8 cellular contexts compared by ENCODE assay signal in genomic region chr9:34612788-34613390, GRCh38. TPM values are rescaled to one million over a fixed set of nuclear protein-coding genes. Genes with fewer than 3 reads are reported as not detected.
DNase-seq lines count a peak whose midpoint lies in the region; ATAC-seq and TF ChIP-seq lines count a peak whose summit lies in the region.

No MANE protein-coding gene starts in this region.

- no peaks in the 10 kb centered on the region for H3F3A ChIP-seq in PC-9 (ENCODE audit: insufficient read depth, low read depth)

- H3K4me3 ChIP-seq in IMR-90 (ENCODE audit: insufficient read depth, low read depth, low read length) (peak overlapping the region; percentile 69), PC-9 (peak overlapping the region; percentile 86)
- H3K4me3 ChIP-seq in naive thymus-derived CD4-positive, alpha-beta T cell (ENCODE audit: low read length), result peak overlapping the region; percentile 89

- H2BK5ac ChIP-seq in IMR-90 (ENCODE audit: low read depth, low read length, poor library complexity, severe bottlenecking), result no peak overlapping the region

- peaks cover 0 to 5% of the 10 kb centered on the region in 2 donors for H3K36me3 Mint-ChIP-seq in activated T-cell treated with anti-CD3 and anti-CD28 coated beads, Interleukin-2, amount 50 U/mL, for 72 hours (ENCODE audit: insufficient read depth in 2 of 2)
- H3K36me3 Mint-ChIP-seq in naive thymus-derived CD4-positive, alpha-beta T cell, result peaks cover 7 to 26% (median 11%) of the 10 kb centered on the region in 5 donors

- peaks cover 21% of the 10 kb centered on the region for H3K36me3 ChIP-seq in IMR-90 (ENCODE audit: control insufficient read depth, insufficient read depth, low read length)
- H3K36me3 ChIP-seq in PC-9 (ENCODE audit: low read depth), result no peaks in the 10 kb centered on the region
- peaks cover 0 to 43% (median 0%) of the 10 kb centered on the region in 3 experiments for H3K36me3 ChIP-seq in naive thymus-derived CD4-positive, alpha-beta T cell (ENCODE audit: control insufficient read depth in 2 of 3, insufficient read depth in 3 of 3, low read length in 3 of 3)

- peak; percentile 84 for TF ChIP-seq CTCF in GM10248 (IDR thresholded peaks at IDR 0.05; ENCODE audit: control extremely low read depth, extremely low read depth, low read depth, missing control alignments)
- TF ChIP-seq CTCF in IMR-90 (conservative IDR thresholded peaks at IDR 0.05; ENCODE audit: low read depth, low read length), result peak; percentile 86
- TF ChIP-seq CTCF in PC-9 (conservative IDR thresholded peaks at IDR 0.05), result peak; percentile 70

- peak overlapping the region; percentile 34 for H3K27ac Mint-ChIP-seq in activated T-cell treated with anti-CD3 and anti-CD28 coated beads, Interleukin-2, amount 50 U/mL, for 72 hours
- H3K27ac Mint-ChIP-seq in naive thymus-derived CD4-positive, alpha-beta T cell, result peak overlapping the region; percentile 78 to 96 (median 92)
- peak overlapping the region; percentile 44 to 89 for H3K27ac Mint-ChIP-seq in stimulated activated naive CD8-positive, alpha-beta T cell treated with anti-CD3 and anti-CD28 coated beads, Interleukin-15, amount 100 ng/mL, for 72 hours

- WGBS in IMR-90 (ENCODE audit: extremely low coverage in 2 of 2, insufficient read length in 1 of 2), 2 experiments, result 2% methylated on average over 10 of the region's 15 CpGs; no CpG with 5 or more reads in 1 of the 2 experiments

- intact Hi-C loops in IMR-90 (cut with micrococcal nuclease), result loop anchor here (1.0 kb wide), 2 partner anchors 21 to 89 kb away; no protein-coding TSS in a partner anchor
- intact Hi-C loops in PC-9 (cut with micrococcal nuclease; ENCODE audit: unreplicated experiment), result loop anchor here (2.0 kb wide), 2 partner anchors 22 to 90 kb away; no protein-coding TSS in a partner anchor
- intact Hi-C loops in naive thymus-derived CD4-positive, alpha-beta T cell (cut with micrococcal nuclease), result loop anchor here (1.0 to 10.0 kb wide), 15 partner anchors 7 to 796 kb away; partner anchors contain the start of genes DCTN3 (in 2 of the 2), DNAI1 (in 2 of the 2), ENHO (in 2 of the 2) and FAM219A (in 2 of the 2)

- H3K9me3 Mint-ChIP-seq in activated T-cell treated with anti-CD3 and anti-CD28 coated beads, Interleukin-2, amount 50 U/mL, for 72 hours, result no peaks in the 10 kb centered on the region
- peaks cover 0 to 1% (median 0%) of the 10 kb centered on the region in 11 donors for H3K9me3 Mint-ChIP-seq in naive thymus-derived CD4-positive, alpha-beta T cell
- no peaks in the 10 kb centered on the region for H3K9me3 Mint-ChIP-seq in stimulated activated naive CD8-positive, alpha-beta T cell treated with anti-CD3 and anti-CD28 coated beads, Interleukin-15, amount 100 ng/mL, for 72 hours

- no peak overlapping the region for H3K4ac ChIP-seq in IMR-90 (ENCODE audit: low read depth, low read length)

- H2AK5ac ChIP-seq in IMR-90 (ENCODE audit: low read depth, low read length), result no peak overlapping the region

- H3K56ac ChIP-seq in IMR-90 (ENCODE audit: extremely low read depth, insufficient read depth, low read length), result no peak overlapping the region

- TF ChIP-seq RAD21 in IMR-90 (IDR thresholded peaks at IDR 0.05; ENCODE audit: low read length), result peak; percentile 56

- no peak for TF ChIP-seq POLR2A in IMR-90 (IDR thresholded peaks at IDR 0.05; ENCODE audit: low read depth, low read length)

- H3K27me3 Mint-ChIP-seq in activated T-cell treated with anti-CD3 and anti-CD28 coated beads, Interleukin-2, amount 50 U/mL, for 72 hours (ENCODE audit: low read depth), result no peaks in the 10 kb centered on the region
- H3K27me3 Mint-ChIP-seq in naive thymus-derived CD4-positive, alpha-beta T cell, result no peaks in the 10 kb centered on the region
- no peaks in the 10 kb centered on the region for H3K27me3 Mint-ChIP-seq in stimulated activated naive CD8-positive, alpha-beta T cell treated with anti-CD3 and anti-CD28 coated beads, Interleukin-15, amount 100 ng/mL, for 72 hours

- no peak overlapping the region for H2BK120ac ChIP-seq in IMR-90 (ENCODE audit: low read depth, low read length)

- no peak overlapping the region for H3K18ac ChIP-seq in IMR-90 (ENCODE audit: low read depth, low read length)

- H2BK20ac ChIP-seq in IMR-90 (ENCODE audit: low read depth, low read length), result no peak overlapping the region

- peak overlapping the region; percentile 71 for H2AK9ac ChIP-seq in IMR-90 (replicated peaks; ENCODE audit: low read depth, low read length, poor library complexity)

- peaks cover 6% of the 10 kb centered on the region; the same call in 1 of the 2 replicates for H3K4me1 ChIP-seq in IMR-90 (ENCODE audit: control insufficient read depth, insufficient read depth, low read length)
- H3K4me1 ChIP-seq in PC-9 (replicated peaks; ENCODE audit: insufficient read depth), result 0 out of 2 replicates have a peak, but pooled peaks cover 4% of the 10 kb centered on the region
- peaks cover 10 to 17% of the 10 kb centered on the region in 2 donors for H3K4me1 ChIP-seq in naive thymus-derived CD4-positive, alpha-beta T cell (ENCODE audit: control insufficient read depth in 2 of 2, insufficient read depth in 2 of 2, low read length in 2 of 2)

- no peak overlapping the region for H2BK15ac ChIP-seq in IMR-90 (ENCODE audit: low read depth, low read length)

- no peaks in the 10 kb centered on the region for H3K9me3 ChIP-seq in IMR-90 (ENCODE audit: control insufficient read depth, insufficient read depth, low read length)
- H3K9me3 ChIP-seq in PC-9 (ENCODE audit: insufficient read depth, low read depth), result no peaks in the 10 kb centered on the region
- H3K9me3 ChIP-seq in naive thymus-derived CD4-positive, alpha-beta T cell (ENCODE audit: control insufficient read depth in 2 of 3, low read length in 3 of 3), result no peaks in the 10 kb centered on the region

- peaks cover 22% of the 10 kb centered on the region for H3K4me1 Mint-ChIP-seq in activated T-cell treated with anti-CD3 and anti-CD28 coated beads, Interleukin-2, amount 50 U/mL, for 72 hours (ENCODE audit: low read depth)
- H3K4me1 Mint-ChIP-seq in naive thymus-derived CD4-positive, alpha-beta T cell, result peaks cover 6 to 28% (median 21%) of the 10 kb centered on the region in 7 donors
- peaks cover 20% of the 10 kb centered on the region for H3K4me1 Mint-ChIP-seq in stimulated activated naive CD8-positive, alpha-beta T cell treated with anti-CD3 and anti-CD28 coated beads, Interleukin-15, amount 100 ng/mL, for 72 hours

- peak overlapping the region; percentile 65; the same call in 1 of the 2 replicates for H3K9ac ChIP-seq in IMR-90 (ENCODE audit: low read depth, low read length)

- H4K91ac ChIP-seq in IMR-90 (ENCODE audit: insufficient read depth, low read depth, low read length), result no peak overlapping the region

- in situ Hi-C loops in IMR-90 (cut with MboI; ENCODE audit: low sequenced_read_pairs), result no loop called here

- CTCF ChIA-PET in GM10248 (lab: Yijun Ruan, JAX), result interaction anchor here (0.9 to 17.0 kb wide), 18 partner anchors 7 to 287 kb away, joined by 3 to 328 read pairs (median 8); partner anchors contain the start of genes ARID3C, DCTN3, GALT and SIGMAR1
- CTCF ChIA-PET in IMR-90 (lab: Yijun Ruan, JAX), result interaction anchor here (0.9 to 1.1 kb wide), 3 partner anchors 16 to 209 kb away, joined by 3 read pairs; no protein-coding TSS in a partner anchor
- CTCF ChIA-PET in PC-9 (lab: Charles Lee), result no interaction called here
- CTCF ChIA-PET in naive thymus-derived CD4-positive, alpha-beta T cell (lab: Charles Lee), result interaction anchor here (0.7 to 7.5 kb wide), 6 partner anchors 22 to 279 kb away, joined by 3 to 98 read pairs (median 3); partner anchors contain the start of genes GALT and SIGMAR1

- H3K27me3 ChIP-seq in IMR-90 (ENCODE audit: control insufficient read depth, insufficient read depth, low read length) (no peaks in the 10 kb centered on the region), PC-9 (ENCODE audit: insufficient read depth, low read depth) (no peaks in the 10 kb centered on the region)
- no peaks in the 10 kb centered on the region for H3K27me3 ChIP-seq in naive thymus-derived CD4-positive, alpha-beta T cell (ENCODE audit: control insufficient read depth in 2 of 2, insufficient read depth in 2 of 2, low read length in 2 of 2)

- H3K23ac ChIP-seq in IMR-90 (ENCODE audit: low read depth, low read length), result no peak overlapping the region

- H4K20me1 ChIP-seq in IMR-90 (ENCODE audit: insufficient read depth, low read length), result no peaks in the 10 kb centered on the region
- no peaks in the 10 kb centered on the region for H4K20me1 ChIP-seq in PC-9 (ENCODE audit: insufficient read depth)

- BruUV-seq in IMR-90 (replicated peaks; lab: Mats Ljungman, UMichigan) (no TSS peak), PC-9 (replicated peaks; lab: Mats Ljungman, UMichigan) (TSS peak; percentile 81)

- H3K79me2 ChIP-seq in PC-9 (ENCODE audit: low read depth), result 0 out of 2 replicates have a peak, but pooled peaks cover 8% of the 10 kb centered on the region

- dilution Hi-C loops in IMR-90 (cut with HindIII; ENCODE audit: low sequenced_read_pairs, unreplicated experiment), result no loop called here

- ATAC-seq in IMR-90 (ENCODE audit: low read depth) (peak; percentile 48), HG03039 (IDR thresholded peaks at IDR 0.05; ENCODE audit: unreplicated experiment) (no peak)
- ATAC-seq in activated T-cell treated with anti-CD3 and anti-CD28 coated beads, Interleukin-2, amount 50 U/mL, for 72 hours (replicated peaks in 1 of 2), result peak; percentile 55 to 56
- ATAC-seq in naive thymus-derived CD4-positive, alpha-beta T cell, result peak; percentile 58
- ATAC-seq in stimulated activated naive CD8-positive, alpha-beta T cell treated with anti-CD3 and anti-CD28 coated beads, Interleukin-15, amount 100 ng/mL, for 72 hours, result peak; percentile 50

- H3K14ac ChIP-seq in IMR-90 (replicated peaks; ENCODE audit: low read depth, low read length), result no peak overlapping the region

- peaks cover 8 to 18% of the 10 kb centered on the region in 2 experiments for H3K79me1 ChIP-seq in IMR-90 (ENCODE audit: low read depth in 1 of 2, low read length in 2 of 2)

- H3K27ac ChIP-seq in IMR-90 (ENCODE audit: insufficient read depth, low read length) (no peak overlapping the region), PC-9 (no peak overlapping the region)
- H3K27ac ChIP-seq in naive thymus-derived CD4-positive, alpha-beta T cell (ENCODE audit: low read depth, low read length), result peak overlapping the region; percentile 87

- POLR2A ChIA-PET in GM10248 (lab: Yijun Ruan, JAX), result no interaction called here
- POLR2A ChIA-PET in IMR-90 (lab: Charles Lee; ENCODE audit: unreplicated experiment), result no interaction called here
- POLR2A ChIA-PET in PC-9 (lab: Charles Lee; ENCODE audit: unreplicated experiment), result no interaction called here
- POLR2A ChIA-PET in naive thymus-derived CD4-positive, alpha-beta T cell (lab: Charles Lee), result interaction anchor here (0.7 to 3.9 kb wide), 11 partner anchors 7 to 1326 kb away, joined by 3 to 55 read pairs (median 4); partner anchors contain the start of genes DCTN3, DNAI1, FAM219A and SIGMAR1

- no peak overlapping the region for H4K5ac ChIP-seq in IMR-90 (ENCODE audit: low read depth, low read length)

- H2AFZ ChIP-seq in IMR-90 (replicated peaks; ENCODE audit: low read length, poor library complexity) (peak overlapping the region; percentile 87), PC-9 (peak overlapping the region; percentile 97; the same call in 1 of the 2 replicates)

- H3K4me2 ChIP-seq in IMR-90 (ENCODE audit: low read depth, low read length) (peak overlapping the region; percentile 89), PC-9 (peak overlapping the region; percentile 88)

- H3K9me1 ChIP-seq in IMR-90 (ENCODE audit: insufficient read depth, low read length), result peaks cover 12% of the 10 kb centered on the region

- no peaks in the 10 kb centered on the region for H3K9me2 ChIP-seq in PC-9 (ENCODE audit: insufficient read depth)

- DNase-seq in GM10248 (ENCODE audit: extremely low spot score) (peak; percentile 81), IMR-90 (peak; percentile 67), PC-9 (peak; percentile 52 to 62), fibroblast of gingiva (ENCODE audit: low read depth) (peak; percentile 61)
- DNase-seq in activated T-cell treated with anti-CD3 and anti-CD28 coated beads, Interleukin-2, amount 50 U/mL, for 72 hours, result peak; percentile 81 to 83
- peak; percentile 40 to 75 (median 62) for DNase-seq in naive thymus-derived CD4-positive, alpha-beta T cell
- peak; percentile 71 to 72 for DNase-seq in stimulated activated naive CD8-positive, alpha-beta T cell treated with anti-CD3 and anti-CD28 coated beads, Interleukin-15, amount 100 ng/mL, for 72 hours

- peak overlapping the region; percentile 93 to 95 for H3K4me3 Mint-ChIP-seq in activated T-cell treated with anti-CD3 and anti-CD28 coated beads, Interleukin-2, amount 50 U/mL, for 72 hours
- peak overlapping the region; percentile 84 to 96 (median 90) for H3K4me3 Mint-ChIP-seq in naive thymus-derived CD4-positive, alpha-beta T cell
- peak overlapping the region; percentile 89 to 94 for H3K4me3 Mint-ChIP-seq in stimulated activated naive CD8-positive, alpha-beta T cell treated with anti-CD3 and anti-CD28 coated beads, Interleukin-15, amount 100 ng/mL, for 72 hours

- H4K8ac ChIP-seq in IMR-90 (ENCODE audit: low read depth in 2 of 2, low read length in 2 of 2), result peak overlapping the region in 1 of 2 experiments; percentile 78; a peak in 2 of 4 replicates

RNA-seq across cellular contexts. Expression of gene RPP25L, which starts 1.0 kb away (rescaled TPM):
- total RNA-seq in IMR-90 (2012; rRNA removed) (13.3 and 20.4 TPM in 2 replicates), PC-9 (2021) (15.6 and 19.4 TPM in 2 replicates)
- polyA plus RNA-seq in IMR-90 (2012; rRNA removed), result 26.3 and 27.6 TPM in 2 replicates
- polyA plus RNA-seq in IMR-90 (2012; cell fraction: cytosol; rRNA removed), result 39.7 and 47.9 TPM in 2 replicates
- 8.7 and 19.9 TPM in 2 replicates for polyA plus RNA-seq in IMR-90 (2012; cell fraction: nucleus; rRNA removed; ENCODE audit: low replicate concordance)
- 10 to 100 TPM; 25.0 to 31.8 TPM for total RNA-seq in activated T-cell treated with anti-CD3 and anti-CD28 coated beads, Interleukin-2, amount 50 U/mL, for 72 hours
- 10 to 100 TPM in 4 of 5 experiments, 1 to 10 TPM in 1; 8.8 to 27.3 (median 25.1) TPM for total RNA-seq in naive thymus-derived CD4-positive, alpha-beta T cell
- 10 to 100 TPM; 48.5 to 58.2 TPM for polyA plus RNA-seq in naive thymus-derived CD4-positive, alpha-beta T cell

RNA-seq across cellular contexts. Expression of gene DCTN3, which starts 7.4 kb away (rescaled TPM):
- total RNA-seq in IMR-90 (2012; rRNA removed) (104 and 122 TPM in 2 replicates), PC-9 (2021) (47.5 and 57.5 TPM in 2 replicates)
- 183 and 186 TPM in 2 replicates for polyA plus RNA-seq in IMR-90 (2012; rRNA removed)
- 177 and 196 TPM in 2 replicates for polyA plus RNA-seq in IMR-90 (2012; cell fraction: cytosol; rRNA removed)
- polyA plus RNA-seq in IMR-90 (2012; cell fraction: nucleus; rRNA removed; ENCODE audit: low replicate concordance), result 103 and 138 TPM in 2 replicates
- total RNA-seq in activated T-cell treated with anti-CD3 and anti-CD28 coated beads, Interleukin-2, amount 50 U/mL, for 72 hours, result 10 to 100 TPM; 75.6 to 79.2 TPM
- total RNA-seq in naive thymus-derived CD4-positive, alpha-beta T cell, result 100 to 1,000 TPM in 1 of 5 experiments, 10 to 100 TPM in 4; 55.6 to 110 (median 73.0) TPM
- polyA plus RNA-seq in naive thymus-derived CD4-positive, alpha-beta T cell, result 100 to 1,000 TPM; 125 to 129 TPM

RNA-seq across cellular contexts. Expression of gene ARID3C, which starts 16.0 kb away (rescaled TPM):
- total RNA-seq in IMR-90 (2012; rRNA removed) (not detected in 2 replicates), PC-9 (2021) (not detected in 2 replicates)
- polyA plus RNA-seq in IMR-90 (2012; rRNA removed), result 0.07 TPM in 1 of 2 replicates, not detected in the other
- polyA plus RNA-seq in IMR-90 (2012; cell fraction: cytosol; rRNA removed), result 0.02 TPM in 1 of 2 replicates, not detected in the other
- polyA plus RNA-seq in IMR-90 (2012; cell fraction: nucleus; rRNA removed; ENCODE audit: low replicate concordance), result 0.05 and 0.07 TPM in 2 replicates
- total RNA-seq in activated T-cell treated with anti-CD3 and anti-CD28 coated beads, Interleukin-2, amount 50 U/mL, for 72 hours, result under 1 TPM; 0.16 to 0.29 TPM
- under 1 TPM in 2 of 5 experiments, not detected in 3; 0.27 to 0.36 TPM for total RNA-seq in naive thymus-derived CD4-positive, alpha-beta T cell
- polyA plus RNA-seq in naive thymus-derived CD4-positive, alpha-beta T cell, result not detected

RNA-seq across cellular contexts. Expression of gene CNTFR, which starts 23.4 kb away (rescaled TPM):
- total RNA-seq in IMR-90 (2012; rRNA removed) (not detected in 2 replicates), PC-9 (2021) (not detected in 2 replicates)
- not detected in 2 replicates for polyA plus RNA-seq in IMR-90 (2012; rRNA removed)
- polyA plus RNA-seq in IMR-90 (2012; cell fraction: cytosol; rRNA removed), result 0.02 TPM in 1 of 2 replicates, not detected in the other
- not detected in 2 replicates for polyA plus RNA-seq in IMR-90 (2012; cell fraction: nucleus; rRNA removed; ENCODE audit: low replicate concordance)
- total RNA-seq in activated T-cell treated with anti-CD3 and anti-CD28 coated beads, Interleukin-2, amount 50 U/mL, for 72 hours, result not detected
- not detected for total RNA-seq in naive thymus-derived CD4-positive, alpha-beta T cell
- not detected for polyA plus RNA-seq in naive thymus-derived CD4-positive, alpha-beta T cell

RNA-seq across cellular contexts. Expression of gene SIGMAR1, which starts 24.7 kb away (rescaled TPM):
- 38.6 and 44.6 TPM in 2 replicates for total RNA-seq in IMR-90 (2012; rRNA removed)
- polyA plus RNA-seq in IMR-90 (2012; rRNA removed), result 88.9 and 93.1 TPM in 2 replicates
- polyA plus RNA-seq in IMR-90 (2012; cell fraction: cytosol; rRNA removed), result 77.6 and 124 TPM in 2 replicates
- polyA plus RNA-seq in IMR-90 (2012; cell fraction: nucleus; rRNA removed; ENCODE audit: low replicate concordance), result 17.7 and 38.8 TPM in 2 replicates
- total RNA-seq in PC-9 (2021), result 55.8 and 57.9 TPM in 2 replicates
- 10 to 100 TPM; 44.2 to 61.0 TPM for total RNA-seq in activated T-cell treated with anti-CD3 and anti-CD28 coated beads, Interleukin-2, amount 50 U/mL, for 72 hours
- total RNA-seq in naive thymus-derived CD4-positive, alpha-beta T cell, result 10 to 100 TPM; 20.7 to 63.8 (median 46.0) TPM
- 100 to 1,000 TPM in 1 of 2 donors, 10 to 100 TPM in 1; 93.5 to 102 TPM for polyA plus RNA-seq in naive thymus-derived CD4-positive, alpha-beta T cell

Comparison
In these comparisons a context has a peak if more than half of its experiments do, and no peak if none do; other contexts are left out.
1. H3K27ac Mint-ChIP-seq: peak in every context shown above with its lines; median percentile 92 in naive thymus-derived CD4-positive, alpha-beta T cell; 66 in stimulated activated naive CD8-positive, alpha-beta T cell treated with anti-CD3 and anti-CD28 coated beads, Interleukin-15, amount 100 ng/mL, for 72 hours; 34 in activated T-cell treated with anti-CD3 and anti-CD28 coated beads, Interleukin-2, amount 50 U/mL, for 72 hours.